Comparison of ENCODE assay signal across 27 cellular contexts in genomic region chr1:99672022-99672421, GRCh38. TPM values are rescaled to one million over a fixed set of nuclear protein-coding genes. Genes with fewer than 3 reads are reported as not detected.
A peak's percentile ranks its signal among the peaks of the same experiment; 100 is the strongest.
DNase-seq lines count a peak whose midpoint lies in the region; ATAC-seq and TF ChIP-seq lines count a peak whose summit lies in the region.
"Had no signal": no experiment of that assay in that cellular context is flagged by ENCODE, and none has a peak within 500 bp of the region (broad histone marks: within the 10 kb centered on the region; RNA-seq: fewer than 3 reads in every experiment).

No MANE protein-coding gene starts in this region.

- no peak overlapping the region for H3K4me3 Mint-ChIP-seq in stimulated activated naive CD8-positive, alpha-beta T cell treated with anti-CD3 and anti-CD28 coated beads, Interleukin-15, Interleukin-2, amounts not matched to agents 100 ng/mL and 50 ng/mL, for 24 hours
- no peak overlapping the region for H3K4me3 Mint-ChIP-seq in stimulated activated naive CD8-positive, alpha-beta T cell treated with anti-CD3 and anti-CD28 coated beads, Interleukin-15, amount 100 ng/mL, for 72 hours
- H3K4me3 Mint-ChIP-seq: activated CD4-positive, alpha-beta T cell treated with anti-CD3 and anti-CD28 coated beads for 36 hours; activated CD8-positive, alpha-beta T cell treated with anti-CD3 and anti-CD28 coated beads, Interleukin-2, amount 10 ng/mL, durations not matched to agents 7 days and 5 days; activated naive CD4-positive, alpha-beta T cell treated with anti-CD3 and anti-CD28 coated beads, Interleukin-2, amount 50 U/mL, for 24 hours; dendritic cell treated with granulocyte-macrophage colony-stimulating factor and Interleukin-4, amounts not matched to agents 40 ng/mL and 50 ng/mL, for 4 days; naive thymus-derived CD8-positive, alpha-beta T cell; stimulated activated memory B cell treated with anti-CD40 and anti-IgM and Interleukin-4, amounts not matched to agents 10 μg/mL and 1 μg/mL and 100 μg/mL, for 72 hours; T-helper 17 cell had no signal

- no peak overlapping the region for H3K4me3 ChIP-seq in uterus
- H3K4me3 ChIP-seq: pancreas, testis had no signal

- no peak for ATAC-seq in stimulated activated naive CD8-positive, alpha-beta T cell treated with anti-CD3 and anti-CD28 coated beads, Interleukin-15, amount 100 ng/mL, for 72 hours
- ATAC-seq in omental fat pad (ENCODE audit: low FRiP score), result peak; percentile 54
- no peak for ATAC-seq in HG03108 (IDR thresholded peaks at IDR 0.05; ENCODE audit: unreplicated experiment)
- ATAC-seq in HG02970 (IDR thresholded peaks at IDR 0.05; ENCODE audit: low FRiP score, unreplicated experiment), result no peak
- ATAC-seq: activated CD4-positive, alpha-beta T cell treated with anti-CD3 and anti-CD28 coated beads for 36 hours; activated CD8-positive, alpha-beta T cell treated with anti-CD3 and anti-CD28 coated beads, Interleukin-2, amount 10 ng/mL, durations not matched to agents 7 days and 5 days; naive thymus-derived CD8-positive, alpha-beta T cell; stimulated activated memory B cell treated with anti-CD40 and anti-IgM and Interleukin-4, amounts not matched to agents 10 μg/mL and 1 μg/mL and 100 μg/mL, for 72 hours; T-helper 17 cell had no signal

- no peaks in the 10 kb centered on the region for H3K9me3 Mint-ChIP-seq in stimulated activated naive CD8-positive, alpha-beta T cell treated with anti-CD3 and anti-CD28 coated beads, Interleukin-15, Interleukin-2, amounts not matched to agents 100 ng/mL and 50 ng/mL, for 24 hours
- H3K9me3 Mint-ChIP-seq in stimulated activated naive CD8-positive, alpha-beta T cell treated with anti-CD3 and anti-CD28 coated beads, Interleukin-15, amount 100 ng/mL, for 72 hours, result no peaks in the 10 kb centered on the region
- H3K9me3 Mint-ChIP-seq: activated naive CD4-positive, alpha-beta T cell treated with anti-CD3 and anti-CD28 coated beads, Interleukin-2, amount 50 U/mL, for 24 hours; activated T-helper 2 cell treated with anti-CD3 and anti-CD28 coated beads, Interferon-gamma antibody, Interleukin-2, Interleukin-4, amounts not matched to agents 10 μg/mL and 5 μg/mL and 100 μg/mL, durations not matched to agents 14 hours and 24 hours and 36 hours; dendritic cell treated with granulocyte-macrophage colony-stimulating factor and Interleukin-4, amounts not matched to agents 40 ng/mL and 50 ng/mL, for 4 days; naive thymus-derived CD8-positive, alpha-beta T cell; stimulated activated memory B cell treated with anti-CD40 and anti-IgM and Interleukin-4, amounts not matched to agents 10 μg/mL and 1 μg/mL and 100 μg/mL, for 72 hours had no signal

- H3K27ac Mint-ChIP-seq in stimulated activated naive CD8-positive, alpha-beta T cell treated with anti-CD3 and anti-CD28 coated beads, Interleukin-15, Interleukin-2, amounts not matched to agents 100 ng/mL and 50 ng/mL, for 24 hours, result peak overlapping the region; percentile 56
- no peak overlapping the region for H3K27ac Mint-ChIP-seq in stimulated activated naive CD8-positive, alpha-beta T cell treated with anti-CD3 and anti-CD28 coated beads, Interleukin-15, amount 100 ng/mL, for 72 hours
- H3K27ac Mint-ChIP-seq: activated CD4-positive, alpha-beta T cell treated with anti-CD3 and anti-CD28 coated beads for 36 hours; activated CD8-positive, alpha-beta T cell treated with anti-CD3 and anti-CD28 coated beads, Interleukin-2, amount 10 ng/mL, durations not matched to agents 7 days and 5 days; activated naive CD4-positive, alpha-beta T cell treated with anti-CD3 and anti-CD28 coated beads, Interleukin-2, amount 50 U/mL, for 24 hours; activated T-helper 2 cell treated with anti-CD3 and anti-CD28 coated beads, Interferon-gamma antibody, Interleukin-2, Interleukin-4, amounts not matched to agents 10 μg/mL and 5 μg/mL and 100 μg/mL, durations not matched to agents 14 hours and 24 hours and 36 hours; dendritic cell treated with granulocyte-macrophage colony-stimulating factor and Interleukin-4, amounts not matched to agents 40 ng/mL and 50 ng/mL, for 4 days; naive thymus-derived CD8-positive, alpha-beta T cell; stimulated activated memory B cell treated with anti-CD40 and anti-IgM and Interleukin-4, amounts not matched to agents 10 μg/mL and 1 μg/mL and 100 μg/mL, for 72 hours; T-helper 17 cell had no signal

- H3K36me3 ChIP-seq in uterus, result no peaks in the 10 kb centered on the region
- H3K36me3 ChIP-seq: pancreas had no signal

- no peaks in the 10 kb centered on the region for H3K27me3 ChIP-seq in uterus
- H3K27me3 ChIP-seq: pancreas, right lobe of liver, testis had no signal

- peak overlapping the region; percentile 33 to 35 for H3K27ac ChIP-seq in uterus
- H3K27ac ChIP-seq: C4-2B, pancreas had no signal

- TF ChIP-seq POLR2A in uterus (IDR thresholded peaks at IDR 0.05), result no peak

- no peak for DNase-seq in stimulated activated naive CD8-positive, alpha-beta T cell treated with anti-CD3 and anti-CD28 coated beads, Interleukin-15, amount 100 ng/mL, for 72 hours
- peak; percentile 51 for DNase-seq in dermis blood vessel endothelial cell
- no peak for DNase-seq in omental fat pad (ENCODE audit: low spot score)
- no peak for DNase-seq in uterus
- no peak for DNase-seq in COR-L47 (lab: John Stamatoyannopoulos, UW)
- DNase-seq: activated CD4-positive, alpha-beta T cell treated with anti-CD3 and anti-CD28 coated beads for 36 hours; activated CD8-positive, alpha-beta T cell treated with anti-CD3 and anti-CD28 coated beads, Interleukin-2, amount 10 ng/mL, durations not matched to agents 7 days and 5 days; anterior cingulate cortex; Calu3; midbrain; naive thymus-derived CD8-positive, alpha-beta T cell; NCI-H1092; NCI-H1694 treated with DMSO at 0.1 percent for 48 hours; NCI-H526 treated with DMSO at 0.1 percent for 48 hours; pancreas; stimulated activated CD4-positive, alpha-beta T cell treated with anti-CD3 and anti-CD28 coated beads, Interleukin-4, amount 100 ng/mL, for 4 hours; T-helper 17 cell; testis had no signal

- peaks cover 24% of the 10 kb centered on the region for H3K27me3 Mint-ChIP-seq in stimulated activated naive CD8-positive, alpha-beta T cell treated with anti-CD3 and anti-CD28 coated beads, Interleukin-15, Interleukin-2, amounts not matched to agents 100 ng/mL and 50 ng/mL, for 24 hours
- peaks cover 21% of the 10 kb centered on the region for H3K27me3 Mint-ChIP-seq in stimulated activated naive CD8-positive, alpha-beta T cell treated with anti-CD3 and anti-CD28 coated beads, Interleukin-15, amount 100 ng/mL, for 72 hours

- peaks cover 0 to 4% of the 10 kb centered on the region in 2 donors for H3K4me1 ChIP-seq in uterus
- H3K4me1 ChIP-seq: pancreas had no signal

- H3K36me3 Mint-ChIP-seq in stimulated activated naive CD8-positive, alpha-beta T cell treated with anti-CD3 and anti-CD28 coated beads, Interleukin-15, Interleukin-2, amounts not matched to agents 100 ng/mL and 50 ng/mL, for 24 hours (ENCODE audit: low read depth), result no peaks in the 10 kb centered on the region
- H3K36me3 Mint-ChIP-seq: activated naive CD4-positive, alpha-beta T cell treated with anti-CD3 and anti-CD28 coated beads, Interleukin-2, amount 50 U/mL, for 24 hours; naive thymus-derived CD8-positive, alpha-beta T cell; stimulated activated memory B cell treated with anti-CD40 and anti-IgM and Interleukin-4, amounts not matched to agents 10 μg/mL and 1 μg/mL and 100 μg/mL, for 72 hours had no signal

- intact Hi-C loops in uterus (cut with DNase I; ENCODE audit: low total_unique reads), result no loop called here

- H3K4me1 Mint-ChIP-seq in stimulated activated naive CD8-positive, alpha-beta T cell treated with anti-CD3 and anti-CD28 coated beads, Interleukin-15, Interleukin-2, amounts not matched to agents 100 ng/mL and 50 ng/mL, for 24 hours (ENCODE audit: low read depth), result no peaks in the 10 kb centered on the region
- H3K4me1 Mint-ChIP-seq in stimulated activated naive CD8-positive, alpha-beta T cell treated with anti-CD3 and anti-CD28 coated beads, Interleukin-15, amount 100 ng/mL, for 72 hours, result no peaks in the 10 kb centered on the region
- H3K4me1 Mint-ChIP-seq: activated CD4-positive, alpha-beta T cell treated with anti-CD3 and anti-CD28 coated beads for 36 hours; activated naive CD4-positive, alpha-beta T cell treated with anti-CD3 and anti-CD28 coated beads, Interleukin-2, amount 50 U/mL, for 24 hours; naive thymus-derived CD8-positive, alpha-beta T cell; stimulated activated memory B cell treated with anti-CD40 and anti-IgM and Interleukin-4, amounts not matched to agents 10 μg/mL and 1 μg/mL and 100 μg/mL, for 72 hours had no signal

- no peak for TF ChIP-seq CTCF in omental fat pad (IDR thresholded peaks at IDR 0.05)
- no peak for TF ChIP-seq CTCF in uterus (IDR thresholded peaks at IDR 0.05)

- H3K9me3 ChIP-seq in uterus, result no peaks in the 10 kb centered on the region
- H3K9me3 ChIP-seq: pancreas, right lobe of liver, testis had no signal

RNA-seq across cellular contexts. Expression of gene PALMD, which starts 26.1 kb away (rescaled TPM):
- total RNA-seq in dermis blood vessel endothelial cell, result 63.3 and 106 TPM in 2 replicates
- 100 to 1,000 TPM in 3 of 4 donors, 10 to 100 TPM in 1; 86.2 to 235 (median 136) TPM for total RNA-seq in omental fat pad
- 10 to 100 TPM; 17.8 to 64.3 (median 40.6) TPM for total RNA-seq in uterus
- total RNA-seq: activated CD4-positive, alpha-beta T cell treated with anti-CD3 and anti-CD28 coated beads for 36 hours; activated CD8-positive, alpha-beta T cell treated with anti-CD3 and anti-CD28 coated beads, Interleukin-2, amount 10 ng/mL, durations not matched to agents 7 days and 5 days; activated T-helper 2 cell treated with anti-CD3 and anti-CD28 coated beads, Interferon-gamma antibody, Interleukin-2, Interleukin-4, amounts not matched to agents 10 μg/mL and 5 μg/mL and 100 μg/mL, durations not matched to agents 14 hours and 24 hours and 36 hours; naive thymus-derived CD8-positive, alpha-beta T cell; T-helper 17 cell had no signal
